ENCODE assay signal across 20 cellular contexts in genomic region chr13:41919031-41919740, GRCh38. TPM values are rescaled to one million over a fixed set of nuclear protein-coding genes. Genes with fewer than 3 reads are reported as not detected.
DNase-seq lines count a peak whose midpoint lies in the region; ATAC-seq, FAIRE-seq and TF ChIP-seq lines count a peak whose summit lies in the region.
"Had no signal": no experiment of that assay in that cellular context is flagged by ENCODE, and none has a peak within 500 bp of the region (broad histone marks: within the 10 kb centered on the region; RNA-seq: fewer than 3 reads in every experiment).

No MANE protein-coding gene starts in this region.

- DNase-seq in activated CD4-positive, alpha-beta T cell treated with anti-CD3 and anti-CD28 coated beads for 36 hours: no peak
- DNase-seq in activated CD4-positive, alpha-beta T cell treated with anti-CD3 and anti-CD28 coated beads for 48 hours: no peak
- DNase-seq in Panc1 (ENCODE audit: low read depth, low spot score) (no peak), fibroblast of the aortic adventitia (ENCODE audit: low read depth) (peak; percentile 13), gastrocnemius medialis (peak in 1 of 2 donors; percentile 31), stomach (no peak), D721Med (ENCODE audit: insufficient read length, low spot score) (no peak)
- DNase-seq: activated CD8-positive, alpha-beta memory T cell treated with anti-CD3 and anti-CD28 coated beads, Interleukin-2, amount 50 U/mL, for 4 hours; CD4-positive, alpha-beta memory T cell; EL; foreskin melanocyte; immature natural killer cell; NCI-H2029 treated with DMSO at 0.1 percent for 48 hours; T-cell; testis; WERI-Rb-1 had no signal

- H3K27me3 ChIP-seq in Panc1 (ENCODE audit: control insufficient read depth, insufficient read depth, low read length): no peaks in the 10 kb centered on the region
- H3K27me3 ChIP-seq in gastrocnemius medialis: no peaks in the 10 kb centered on the region
- no peaks in the 10 kb centered on the region for H3K27me3 ChIP-seq in stomach
- H3K27me3 ChIP-seq: testis had no signal

- no peak for TF ChIP-seq CTCF in Panc1 (IDR thresholded peaks at IDR 0.05)
- no peak for TF ChIP-seq CTCF in fibroblast of the aortic adventitia (IDR thresholded peaks at IDR 0.05; ENCODE audit: insufficient read depth, low read length)
- no peak for TF ChIP-seq CTCF in gastrocnemius medialis (IDR thresholded peaks at IDR 0.05 in 4 of 5, conservative IDR thresholded peaks at IDR 0.05 in 1 of 5)
- TF ChIP-seq CTCF in stomach (IDR thresholded peaks at IDR 0.05): no peak
- no peak for TF ChIP-seq CTCF in D721Med (IDR thresholded peaks at IDR 0.05; ENCODE audit: insufficient read depth, missing control alignments)

- TF ChIP-seq EP300 in stomach (IDR thresholded peaks at IDR 0.05): no peak

- H3K27ac Mint-ChIP-seq in activated CD4-positive, alpha-beta T cell treated with anti-CD3 and anti-CD28 coated beads for 36 hours: peak overlapping the region; percentile 75
- H3K27ac Mint-ChIP-seq: immature natural killer cell, T-cell had no signal

- WGBS in stomach, 5 donors: 55 to 68% (median 67%) methylated on average over 3 of the region's 3 CpGs

- peaks cover 73% of the 10 kb centered on the region for H3K4me1 Mint-ChIP-seq in activated CD4-positive, alpha-beta T cell treated with anti-CD3 and anti-CD28 coated beads for 36 hours

- no peaks in the 10 kb centered on the region; the same call in 1 of the 2 replicates for H3K36me3 ChIP-seq in Panc1 (ENCODE audit: control insufficient read depth, insufficient read depth, low read length)
- no peaks in the 10 kb centered on the region for H3K36me3 ChIP-seq in gastrocnemius medialis
- H3K36me3 ChIP-seq in stomach: no peaks in the 10 kb centered on the region
- H3K36me3 ChIP-seq: WERI-Rb-1 had no signal

- CTCF ChIA-PET in activated CD4-positive, alpha-beta T cell treated with anti-CD3 and anti-CD28 coated beads for 36 hours (lab: Charles Lee): interaction anchor here (0.6 to 1.2 kb wide), 3 partner anchors 13 to 192 kb away, joined by 3 read pairs; no protein-coding TSS in a partner anchor
- CTCF ChIA-PET in Panc1 (lab: Charles Lee): no interaction called here

- TF ChIP-seq POLR2A in gastrocnemius medialis (IDR thresholded peaks at IDR 0.05) (no peak), stomach (IDR thresholded peaks at IDR 0.05) (no peak)

- no peaks in the 10 kb centered on the region for H3K9me3 ChIP-seq in Panc1 (ENCODE audit: control insufficient read depth, insufficient read depth, low read depth, low read length)
- H3K9me3 ChIP-seq in gastrocnemius medialis: peaks cover 0 to 3% (median 0%) of the 10 kb centered on the region in 3 donors
- H3K9me3 ChIP-seq in stomach: peaks cover 1 to 12% (median 6%) of the 10 kb centered on the region in 4 donors
- H3K9me3 ChIP-seq: testis had no signal

- no peaks in the 10 kb centered on the region for H3K27me3 Mint-ChIP-seq in activated CD4-positive, alpha-beta T cell treated with anti-CD3 and anti-CD28 coated beads for 36 hours
- H3K27me3 Mint-ChIP-seq: CD4-positive, alpha-beta memory T cell; central memory CD8-positive, alpha-beta T cell; T-cell had no signal

- in situ Hi-C loops in Panc1 (cut with HindIII; ENCODE audit: low pct_unique_long_range_greater_than_20kb, low sequenced_read_pairs) (no loop called here), gastrocnemius medialis (cut with MboI; ENCODE audit: low sequenced_read_pairs in 4 of 4) (loop anchor here in 1 of 4 donors (25.0 kb wide), 1 partner anchor 168 kb away; no protein-coding TSS in a partner anchor)

- POLR2A ChIA-PET in activated CD4-positive, alpha-beta T cell treated with anti-CD3 and anti-CD28 coated beads for 36 hours (lab: Charles Lee): interaction anchor here (0.8 to 1.9 kb wide), 2 partner anchors 12 to 41 kb away, joined by 3 to 6 read pairs; no protein-coding TSS in a partner anchor
- POLR2A ChIA-PET in Panc1 (lab: Charles Lee): no interaction called here

- H3K36me3 Mint-ChIP-seq in activated CD4-positive, alpha-beta T cell treated with anti-CD3 and anti-CD28 coated beads for 36 hours (ENCODE audit: low read depth): peaks cover 42% of the 10 kb centered on the region

- intact Hi-C loops in activated CD4-positive, alpha-beta T cell treated with anti-CD3 and anti-CD28 coated beads for 36 hours (cut with DNase I, micrococcal nuclease): loop anchor here (5.0 to 10.0 kb wide), 6 partner anchors 353 to 742 kb away; partner anchors contain the start of gene AKAP11 (in 2 of the 2)
- intact Hi-C loops in Panc1 (cut with micrococcal nuclease; ENCODE audit: unreplicated experiment) (no loop called here), gastrocnemius medialis (cut with DNase I; ENCODE audit: low total_unique reads) (loop anchor here (5.0 to 10.0 kb wide), 2 partner anchors 46 to 123 kb away; partner anchors contain the start of gene VWA8), stomach (cut with DNase I; ENCODE audit: low total_unique reads) (no loop called here)

- no peak overlapping the region for H3K4me3 Mint-ChIP-seq in activated CD4-positive, alpha-beta T cell treated with anti-CD3 and anti-CD28 coated beads for 36 hours
- H3K4me3 Mint-ChIP-seq: central memory CD8-positive, alpha-beta T cell; immature natural killer cell; T-cell had no signal

- FAIRE-seq in D721Med (lab: Jason Lieb, UNC): no peak
- FAIRE-seq: H54, RCC 7860 had no signal

- H3K4me3 ChIP-seq in Panc1 (ENCODE audit: low read depth in 2 of 2, low read length in 2 of 2) (no peak overlapping the region), fibroblast of the aortic adventitia (ENCODE audit: low read depth, low read length) (no peak overlapping the region), gastrocnemius medialis (no peak overlapping the region), stomach (no peak overlapping the region)
- H3K4me3 ChIP-seq: testis had no signal

- no peak for ATAC-seq in activated CD4-positive, alpha-beta T cell treated with anti-CD3 and anti-CD28 coated beads for 36 hours
- ATAC-seq in Panc1 (0 out of 2 replicates have a peak, but pooled peaks have one; percentile 45), gastrocnemius medialis (peak; percentile 59 to 81), GM18868 (IDR thresholded peaks at IDR 0.05; ENCODE audit: unreplicated experiment) (no peak)
- ATAC-seq: T-cell had no signal

- no TSS peak for BruUV-seq in Panc1 (replicated peaks; lab: Mats Ljungman, UMichigan)

- no peak overlapping the region for H3K27ac ChIP-seq in Panc1 (ENCODE audit: low read length)
- H3K27ac ChIP-seq in gastrocnemius medialis: peak overlapping the region; percentile 41 to 77 (median 74)
- no peak overlapping the region for H3K27ac ChIP-seq in stomach
- H3K27ac ChIP-seq: testis, WERI-Rb-1 had no signal

- H3K9me3 Mint-ChIP-seq in activated CD4-positive, alpha-beta T cell treated with anti-CD3 and anti-CD28 coated beads for 36 hours (ENCODE audit: low read depth): peaks cover 11% of the 10 kb centered on the region

- H3K4me1 ChIP-seq in Panc1 (ENCODE audit: control insufficient read depth, insufficient read depth, low read length): peaks cover 3% of the 10 kb centered on the region; the same call in 1 of the 2 replicates
- H3K4me1 ChIP-seq in gastrocnemius medialis: peaks cover 59 to 60% of the 10 kb centered on the region in 2 donors
- H3K4me1 ChIP-seq in stomach: peaks cover 0 to 44% (median 16%) of the 10 kb centered on the region in 4 donors

RNA-seq across cellular contexts. Expression of gene VWA8, which starts 41.7 kb away (rescaled TPM):
- total RNA-seq in activated CD4-positive, alpha-beta T cell treated with anti-CD3 and anti-CD28 coated beads for 36 hours: 10 to 100 TPM; 21.7 to 26.2 TPM
- total RNA-seq in Panc1 (2021; ENCODE audit: unreplicated experiment): 11.2 TPM
- polyA plus RNA-seq in Panc1 (2012; ENCODE audit: insufficient read length): 5.7 TPM
- total RNA-seq in fibroblast of the aortic adventitia (ENCODE audit: low replicate concordance): 27.2 and 28.5 TPM in 2 replicates
- 10 to 100 TPM; 24.7 to 37.9 (median 29.7) TPM for total RNA-seq in gastrocnemius medialis
- total RNA-seq in stomach: 10 to 100 TPM; 25.4 to 99.2 (median 25.9) TPM
- 1 to 10 TPM; 3.3 to 4.0 (median 3.5) TPM for polyA plus RNA-seq in stomach

Comparison
In these comparisons a context has a peak if more than half of its experiments do, and no peak if none do; other contexts are left out.
1. ATAC-seq: peak in Panc1 (single experiment) and gastrocnemius medialis (2 of 2); none in activated CD4-positive, alpha-beta T cell treated with anti-CD3 and anti-CD28 coated beads for 36 hours (single experiment) and GM18868 (single experiment).
2. H3K27ac ChIP-seq: peak in gastrocnemius medialis (4 of 4); none in Panc1 (single experiment) and stomach (0 of 5).
3. intact Hi-C loops: an anchor here in activated CD4-positive, alpha-beta T cell treated with anti-CD3 and anti-CD28 coated beads for 36 hours (5.0 to 10.0 kb wide) and gastrocnemius medialis (5.0 to 10.0 kb wide); none called in Panc1 and stomach.